8 cellular contexts compared by ENCODE assay signal in the genomic region with DNA sequence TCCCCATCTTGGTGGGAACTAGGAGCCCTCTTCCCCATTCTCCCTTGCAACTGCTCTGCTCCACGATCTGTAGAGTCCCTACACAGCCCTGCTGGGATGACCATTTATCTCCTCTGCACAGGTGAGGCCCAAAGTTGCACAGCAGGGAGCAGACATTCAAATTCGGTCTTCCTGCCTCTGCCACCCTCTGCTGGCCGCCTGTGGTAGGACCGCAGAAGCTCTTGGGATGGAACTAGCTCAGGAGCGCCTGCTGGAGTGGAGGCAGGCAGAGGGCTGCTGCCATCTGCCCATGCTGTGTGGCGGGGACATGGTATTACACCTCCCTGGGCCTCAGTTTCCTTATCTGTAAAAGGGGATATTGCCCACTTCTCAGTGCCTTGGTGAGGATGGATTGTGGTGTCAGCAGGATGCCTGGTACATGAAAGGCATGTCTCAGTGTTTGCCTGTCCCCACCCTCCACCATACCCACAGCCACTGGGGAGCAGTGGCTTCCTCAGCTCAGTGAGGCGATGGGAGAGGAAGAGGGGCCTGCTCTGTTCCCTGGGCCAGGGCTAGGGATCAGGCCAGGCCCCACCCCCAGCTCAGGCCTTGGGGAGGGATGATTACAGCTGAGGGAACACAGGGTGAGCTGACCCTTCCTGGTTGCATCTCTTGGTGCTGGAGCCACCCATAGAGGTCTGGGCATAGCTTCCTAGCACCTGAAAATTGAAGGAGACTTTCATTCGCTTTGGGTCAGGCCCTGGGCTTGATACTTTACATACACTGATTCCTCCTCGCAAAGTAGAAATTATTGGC. TPM values are rescaled to one million over a fixed set of nuclear protein-coding genes. Genes with fewer than 3 reads are reported as not detected.
DNase-seq lines count a peak whose midpoint lies in the region; ATAC-seq and TF ChIP-seq lines count a peak whose summit lies in the region.

No MANE protein-coding gene starts in this region.

- TF ChIP-seq CTCF in endothelial cell (IDR thresholded peaks at IDR 0.05; ENCODE audit: unreplicated experiment) (peak; percentile 90), mucosa of descending colon (IDR thresholded peaks at IDR 0.05) (peak; percentile 94)

- intact Hi-C loops in mucosa of descending colon (cut with DNase I, micrococcal nuclease), result loop anchor here (5.0 kb wide), 1 partner anchor 44 kb away; no protein-coding TSS in a partner anchor

- peaks cover 3% of the 10 kb centered on the region for H3K4me1 ChIP-seq in CD4-positive, CD25-positive, alpha-beta regulatory T cell (ENCODE audit: control insufficient read depth, insufficient read depth, low read length, poor library complexity, severe bottlenecking)
- H3K4me1 ChIP-seq in mucosa of descending colon (ENCODE audit: low read depth), result peaks cover 71% of the 10 kb centered on the region

- ATAC-seq in CD4-positive, CD25-positive, alpha-beta regulatory T cell (ENCODE audit: low read depth in 2 of 2), result peak; percentile 83 to 86
- ATAC-seq in GM19397 (IDR thresholded peaks at IDR 0.05; ENCODE audit: unreplicated experiment) (peak; percentile 68), mucosa of descending colon (peak; percentile 58)

- no peaks in the 10 kb centered on the region for H3K36me3 Mint-ChIP-seq in CD4-positive, CD25-positive, alpha-beta regulatory T cell
- peaks cover 3% of the 10 kb centered on the region for H3K36me3 Mint-ChIP-seq in endothelial cell (ENCODE audit: low read depth, unreplicated experiment)

- no peaks in the 10 kb centered on the region for H3K9me3 ChIP-seq in CD4-positive, CD25-positive, alpha-beta regulatory T cell (ENCODE audit: control insufficient read depth in 2 of 2, low read length in 2 of 2)
- no peaks in the 10 kb centered on the region for H3K9me3 ChIP-seq in mucosa of descending colon

- H3K27me3 ChIP-seq in CD4-positive, CD25-positive, alpha-beta regulatory T cell (ENCODE audit: control insufficient read depth, insufficient read depth, low read length), result no peaks in the 10 kb centered on the region

- peak; percentile 60 to 81 (median 74) for DNase-seq in CD4-positive, CD25-positive, alpha-beta regulatory T cell
- DNase-seq in HPDE6-E6E7 (ENCODE audit: extremely low spot score), result peak; percentile 88
- peak; percentile 63 for DNase-seq in NOMO-1 treated with dmso at 0.1 percent for 144 hours (lab: John Stamatoyannopoulos, UW; ENCODE audit: unreplicated experiment)
- peak; percentile 37 for DNase-seq in activated CD8-positive, alpha-beta memory T cell treated with anti-CD3 and anti-CD28 coated beads, Interleukin-2, amount 50 U/mL, for 1 hour (ENCODE audit: extremely low read depth)
- DNase-seq in endothelial cell (ENCODE audit: low spot score), result peak; percentile 80
- peak; percentile 86 to 96 (median 94) for DNase-seq in mucosa of descending colon
- peak; percentile 63 to 65 for DNase-seq in stimulated activated CD8-positive, alpha-beta memory T cell treated with anti-CD3 and anti-CD28 coated beads, Interleukin-7, amount 100 ng/mL, for 1 hour (ENCODE audit: low read depth in 2 of 2)

- H3K36me3 ChIP-seq in CD4-positive, CD25-positive, alpha-beta regulatory T cell (ENCODE audit: control insufficient read depth, insufficient read depth, low read length), result no peaks in the 10 kb centered on the region
- no peaks in the 10 kb centered on the region for H3K36me3 ChIP-seq in mucosa of descending colon (ENCODE audit: low read depth)

- peak overlapping the region in 1 of 4 donors; percentile 86 for H3K4me3 Mint-ChIP-seq in CD4-positive, CD25-positive, alpha-beta regulatory T cell
- H3K4me3 Mint-ChIP-seq in endothelial cell (ENCODE audit: unreplicated experiment), result no peak overlapping the region

- no peaks in the 10 kb centered on the region for H3K27me3 Mint-ChIP-seq in CD4-positive, CD25-positive, alpha-beta regulatory T cell
- H3K27me3 Mint-ChIP-seq in endothelial cell (ENCODE audit: unreplicated experiment), result peaks cover 4% of the 10 kb centered on the region

- no peaks in the 10 kb centered on the region for H3K9me3 Mint-ChIP-seq in CD4-positive, CD25-positive, alpha-beta regulatory T cell
- no peaks in the 10 kb centered on the region for H3K9me3 Mint-ChIP-seq in endothelial cell (ENCODE audit: unreplicated experiment)

- no peak overlapping the region for H3K27ac ChIP-seq in CD4-positive, CD25-positive, alpha-beta regulatory T cell (ENCODE audit: insufficient read depth, low read length, poor library complexity, severe bottlenecking)

- peak overlapping the region in 1 of 3 donors; percentile 9 for H3K27ac Mint-ChIP-seq in CD4-positive, CD25-positive, alpha-beta regulatory T cell
- no peak overlapping the region for H3K27ac Mint-ChIP-seq in endothelial cell (ENCODE audit: unreplicated experiment)

- no peak overlapping the region for H3K4me3 ChIP-seq in CD4-positive, CD25-positive, alpha-beta regulatory T cell (ENCODE audit: low read depth, low read length)
- H3K4me3 ChIP-seq in mucosa of descending colon, result no peak overlapping the region

- H3K4me1 Mint-ChIP-seq in CD4-positive, CD25-positive, alpha-beta regulatory T cell, result peaks cover 0 to 6% (median 1%) of the 10 kb centered on the region in 4 donors
- no peaks in the 10 kb centered on the region for H3K4me1 Mint-ChIP-seq in endothelial cell (ENCODE audit: unreplicated experiment)

RNA-seq across cellular contexts. Expression of a gene that starts 11.3 kb away (rescaled TPM):
- total RNA-seq in CD4-positive, CD25-positive, alpha-beta regulatory T cell, result not detected
- polyA plus RNA-seq in CD4-positive, CD25-positive, alpha-beta regulatory T cell, result not detected
- total RNA-seq in endothelial cell (ENCODE audit: unreplicated experiment) (not detected), mucosa of descending colon (10 to 100 TPM; 10.3 to 21.1 (median 11.3) TPM)

RNA-seq across cellular contexts. Expression of a gene that starts 24.6 kb away (rescaled TPM):
- total RNA-seq in CD4-positive, CD25-positive, alpha-beta regulatory T cell, result 2.8 TPM
- 1 to 10 TPM in 3 of 4 donors, under 1 TPM in 1; 0.74 to 1.3 (median 1.1) TPM for polyA plus RNA-seq in CD4-positive, CD25-positive, alpha-beta regulatory T cell
- total RNA-seq in endothelial cell (ENCODE audit: unreplicated experiment) (29.7 TPM), mucosa of descending colon (100 to 1,000 TPM; 142 to 351 (median 253) TPM)

RNA-seq across cellular contexts. Expression of a gene that starts 36.7 kb away (rescaled TPM):
- 0.84 TPM for total RNA-seq in CD4-positive, CD25-positive, alpha-beta regulatory T cell
- polyA plus RNA-seq in CD4-positive, CD25-positive, alpha-beta regulatory T cell, result under 1 TPM in 3 of 4 donors, not detected in 1; 0.12 to 0.22 (median 0.14) TPM
- total RNA-seq in endothelial cell (ENCODE audit: unreplicated experiment), result 18.3 TPM
- 1 to 10 TPM; 2.3 to 9.9 (median 6.7) TPM for total RNA-seq in mucosa of descending colon

RNA-seq across cellular contexts. Expression of a gene that starts 57.1 kb away (rescaled TPM):
- not detected for total RNA-seq in CD4-positive, CD25-positive, alpha-beta regulatory T cell
- not detected for polyA plus RNA-seq in CD4-positive, CD25-positive, alpha-beta regulatory T cell
- total RNA-seq in endothelial cell (ENCODE audit: unreplicated experiment) (not detected), mucosa of descending colon (100 to 1,000 TPM in 1 of 3 donors, 10 to 100 TPM in 2; 37.4 to 113 (median 82.6) TPM)

Comparison
In these comparisons a context has a peak if more than half of its experiments do, and no peak if none do; other contexts are left out.
1. DNase-seq: peak in every context shown above with its lines; median percentile 94 in mucosa of descending colon; 88 in HPDE6-E6E7; 80 in endothelial cell; 74 in CD4-positive, CD25-positive, alpha-beta regulatory T cell; 64 in stimulated activated CD8-positive, alpha-beta memory T cell treated with anti-CD3 and anti-CD28 coated beads, Interleukin-7, amount 100 ng/mL, for 1 hour; 63 in NOMO-1 treated with dmso at 0.1 percent for 144 hours; 37 in activated CD8-positive, alpha-beta memory T cell treated with anti-CD3 and anti-CD28 coated beads, Interleukin-2, amount 50 U/mL, for 1 hour.